Comparison of ENCODE assay signal across 13 cellular contexts in the genomic region with DNA sequence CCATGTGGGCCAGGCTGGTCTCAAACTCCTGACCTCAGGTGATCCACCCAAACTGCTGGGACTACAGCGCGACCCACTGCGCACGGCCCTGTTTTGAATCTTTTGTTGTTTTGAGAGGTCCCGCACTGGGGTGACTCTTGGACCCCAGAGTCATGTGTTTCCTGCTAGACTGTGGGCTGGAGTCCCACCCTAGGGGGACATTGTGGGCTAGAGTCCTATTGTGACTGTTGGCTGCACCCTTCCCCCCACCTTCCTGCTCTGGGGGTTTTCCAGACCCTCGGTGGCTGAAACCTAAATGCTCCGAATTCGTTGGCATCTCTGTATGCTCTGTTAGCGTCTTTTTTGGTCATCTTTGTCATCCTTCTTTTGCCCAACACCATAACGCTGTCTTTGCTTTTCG. TPM values are rescaled to one million over a fixed set of nuclear protein-coding genes. Genes with fewer than 3 reads are reported as not detected.
DNase-seq lines count a peak whose midpoint lies in the region; ATAC-seq and TF ChIP-seq lines count a peak whose summit lies in the region.
"Had no signal": no experiment of that assay in that cellular context is flagged by ENCODE, and none has a peak within 500 bp of the region (broad histone marks: within the 10 kb centered on the region; RNA-seq: fewer than 3 reads in every experiment).

No MANE protein-coding gene starts in this region.

- H3K27me3 ChIP-seq in neural progenitor cell = no peaks in the 10 kb centered on the region

- H3F3A ChIP-seq in neural progenitor cell (ENCODE audit: low read depth) = no peaks in the 10 kb centered on the region

- no peaks in the 10 kb centered on the region for H3K79me2 ChIP-seq in neural progenitor cell (ENCODE audit: low read depth)

- ATAC-seq in stimulated activated naive CD8-positive, alpha-beta T cell treated with anti-CD3 and anti-CD28 coated beads, Interleukin-15, amount 100 ng/mL, for 72 hours = peak; percentile 52
- ATAC-seq in stimulated activated naive CD8-positive, alpha-beta T cell treated with anti-CD3 and anti-CD28 coated beads, Interleukin-15, Interleukin-2, amounts not matched to agents 100 U/mL and 50 U/mL, for 24 hours = no peak
- no peak for ATAC-seq in T-helper 17 cell
- ATAC-seq in HG03025 (IDR thresholded peaks at IDR 0.05; ENCODE audit: low FRiP score, unreplicated experiment) = no peak
- ATAC-seq: GM23338, HepG2 had no signal

- no peaks in the 10 kb centered on the region for H3K4me1 ChIP-seq in neural progenitor cell

- H3K4me2 ChIP-seq in neural progenitor cell = no peak overlapping the region
- H3K4me2 ChIP-seq: GM23338 had no signal

- no peaks in the 10 kb centered on the region for H3K27me3 Mint-ChIP-seq in stimulated activated naive CD8-positive, alpha-beta T cell treated with anti-CD3 and anti-CD28 coated beads, Interleukin-15, amount 100 ng/mL, for 72 hours
- H3K27me3 Mint-ChIP-seq in T-helper 17 cell (no peaks in the 10 kb centered on the region), neural progenitor cell (ENCODE audit: insufficient read depth, low read depth) (peaks cover 6% of the 10 kb centered on the region)
- H3K27me3 Mint-ChIP-seq: CD4-positive, alpha-beta memory T cell had no signal

- H3K4me1 Mint-ChIP-seq in stimulated activated naive CD8-positive, alpha-beta T cell treated with anti-CD3 and anti-CD28 coated beads, Interleukin-15, amount 100 ng/mL, for 72 hours = peaks cover 10% of the 10 kb centered on the region
- peaks cover 16% of the 10 kb centered on the region for H3K4me1 Mint-ChIP-seq in T-helper 17 cell
- H3K4me1 Mint-ChIP-seq in neural progenitor cell = no peaks in the 10 kb centered on the region
- H3K4me1 Mint-ChIP-seq: GM23338, H9 had no signal

- no peaks in the 10 kb centered on the region for H3K9me3 ChIP-seq in T-helper 17 cell (ENCODE audit: control insufficient read depth, low read length, poor library complexity, severe bottlenecking)
- H3K9me3 ChIP-seq in neural progenitor cell (ENCODE audit: low read depth) = no peaks in the 10 kb centered on the region

- no peak overlapping the region for H3K27ac ChIP-seq in neural progenitor cell

- no peaks in the 10 kb centered on the region for H3K36me3 ChIP-seq in neural progenitor cell

- DNase-seq in stimulated activated naive CD8-positive, alpha-beta T cell treated with anti-CD3 and anti-CD28 coated beads, Interleukin-15, amount 100 ng/mL, for 72 hours = peak in 1 of 2 donors; percentile 20
- no peak for DNase-seq in stimulated activated naive CD8-positive, alpha-beta T cell treated with anti-CD3 and anti-CD28 coated beads, Interleukin-15, Interleukin-2, amounts not matched to agents 100 U/mL and 50 U/mL, for 24 hours
- DNase-seq in T-helper 17 cell (no peak), neural progenitor cell (ENCODE audit: low spot score) (no peak), NCI-H2196 (lab: John Stamatoyannopoulos, UW; ENCODE audit: unreplicated experiment) (no peak), occipital lobe (lab: John Stamatoyannopoulos, UW) (no peak)
- DNase-seq: CD4-positive, alpha-beta memory T cell; DMS79; H9 had no signal

- H3K9me3 Mint-ChIP-seq in stimulated activated naive CD8-positive, alpha-beta T cell treated with anti-CD3 and anti-CD28 coated beads, Interleukin-15, amount 100 ng/mL, for 72 hours = no peaks in the 10 kb centered on the region
- H3K9me3 Mint-ChIP-seq in neural progenitor cell = no peaks in the 10 kb centered on the region
- H3K9me3 Mint-ChIP-seq: CD4-positive, alpha-beta memory T cell had no signal

- no peak overlapping the region for H3K4me3 Mint-ChIP-seq in stimulated activated naive CD8-positive, alpha-beta T cell treated with anti-CD3 and anti-CD28 coated beads, Interleukin-15, amount 100 ng/mL, for 72 hours
- H3K4me3 Mint-ChIP-seq in T-helper 17 cell = no peak overlapping the region
- no peak overlapping the region for H3K4me3 Mint-ChIP-seq in neural progenitor cell
- H3K4me3 Mint-ChIP-seq: B cell; CD4-positive, alpha-beta memory T cell; GM23338; H9 had no signal

- H3K4me3 ChIP-seq in neural progenitor cell = no peak overlapping the region
- H3K4me3 ChIP-seq: GM23338 had no signal

- H4K20me1 ChIP-seq in neural progenitor cell (ENCODE audit: low read depth) = no peaks in the 10 kb centered on the region

- no peak overlapping the region for H2AFZ ChIP-seq in neural progenitor cell (replicated peaks)
- H2AFZ ChIP-seq: GM23338 had no signal

- TF ChIP-seq CTCF in neural progenitor cell (IDR thresholded peaks at IDR 0.05) = no peak

- H3K9ac ChIP-seq in neural progenitor cell = no peak overlapping the region

- H3K27ac Mint-ChIP-seq in stimulated activated naive CD8-positive, alpha-beta T cell treated with anti-CD3 and anti-CD28 coated beads, Interleukin-15, amount 100 ng/mL, for 72 hours = peak overlapping the region in 1 of 2 donors; percentile 20
- H3K27ac Mint-ChIP-seq in T-helper 17 cell (peak overlapping the region; percentile 47), neural progenitor cell (peak overlapping the region; percentile 6)
- H3K27ac Mint-ChIP-seq: B cell, GM23338, H9 had no signal

- H3K36me3 Mint-ChIP-seq in T-helper 17 cell (ENCODE audit: low read depth) = no peaks in the 10 kb centered on the region
- no peaks in the 10 kb centered on the region for H3K36me3 Mint-ChIP-seq in neural progenitor cell
- H3K36me3 Mint-ChIP-seq: CD4-positive, alpha-beta memory T cell had no signal

RNA-seq across cellular contexts. Expression of gene NUPR1, which starts 16.0 kb away (rescaled TPM):
- under 1 TPM; 0.07 to 0.13 TPM for total RNA-seq in T-helper 17 cell
- total RNA-seq in neural progenitor cell (ENCODE audit: low replicate concordance) = 0.03 TPM in 1 of 2 replicates, not detected in the other
- total RNA-seq in occipital lobe = 0.16 TPM
- total RNA-seq: B cell; CD4-positive, alpha-beta memory T cell had no signal

RNA-seq across cellular contexts. Expression of gene IL27, which starts 16.2 kb away (rescaled TPM):
- not detected for total RNA-seq in T-helper 17 cell
- total RNA-seq in neural progenitor cell (ENCODE audit: low replicate concordance) = not detected in 2 replicates
- not detected for total RNA-seq in occipital lobe
- total RNA-seq: B cell; CD4-positive, alpha-beta memory T cell; GM23338; H9 had no signal

RNA-seq across cellular contexts. Expression of gene APOBR, which starts 28.3 kb away (rescaled TPM):
- total RNA-seq in T-helper 17 cell (10 to 100 TPM; 12.6 to 13.6 TPM), neural progenitor cell (ENCODE audit: low replicate concordance) (0.15 TPM in 1 of 2 replicates, not detected in the other), occipital lobe (not detected)
- total RNA-seq: H9, HepG2 had no signal

RNA-seq across cellular contexts. Expression of gene CLN3, which starts 30.9 kb away (rescaled TPM):
- total RNA-seq in T-helper 17 cell (10 to 100 TPM; 44.6 to 57.1 TPM), neural progenitor cell (ENCODE audit: low replicate concordance) (4.4 and 21.2 TPM in 2 replicates), occipital lobe (19.3 TPM)

RNA-seq across cellular contexts. Expression of gene SGF29, which starts 30.9 kb away (rescaled TPM):
- total RNA-seq in T-helper 17 cell (10 to 100 TPM; 49.7 to 53.7 TPM), neural progenitor cell (ENCODE audit: low replicate concordance) (5.3 and 16.4 TPM in 2 replicates), occipital lobe (10.8 TPM)

Comparison
In these comparisons a context has a peak if more than half of its experiments do, and no peak if none do; other contexts are left out.
1. RNA of gene APOBR, which starts 28.3 kb away (total RNA-seq): 12.6 to 13.6 TPM in T-helper 17 cell; 0.15 TPM in neural progenitor cell and not detected in occipital lobe (single experiment); every median in the first group is over 10 times any median in the second.